8 cellular contexts compared by ENCODE assay signal in genomic region chr11:83071641-83072591, GRCh38.
DNase-seq lines count a peak whose midpoint lies in the region; ATAC-seq, FAIRE-seq and TF ChIP-seq lines count a peak whose summit lies in the region.

TSS of gene RAB30 (minus strand) at chr11:83071897. CDS start at chr11:82997316, 74,581 bp downstream.

- FAIRE-seq in islet of Langerhans (lab: Jason Lieb, UNC): peak; percentile 98

- ATAC-seq in GM19023 (IDR thresholded peaks at IDR 0.05; ENCODE audit: unreplicated experiment) (peak; percentile 96), HG03196 (IDR thresholded peaks at IDR 0.05; ENCODE audit: unreplicated experiment) (peak; percentile 97)

- DNase-seq in AG09309 (ENCODE audit: low read depth) (peak; percentile 99), NCI-H226 (peak; percentile 99), cerebellar cortex (ENCODE audit: low spot score) (peak; percentile 100)
- peak; percentile 74 to 88 (median 82) for DNase-seq in activated CD4-positive, CD25-positive, alpha-beta regulatory T cell (lab: John Stamatoyannopoulos, UW)
- peak; percentile 79 for DNase-seq in stimulated activated CD4-positive, alpha-beta T cell treated with anti-CD3 and anti-CD28 coated beads, Interleukin-12 subunit alpha, Interleukin-12 subunit beta, amount 100 ng/mL, for 4 hours

- peak within 1 kb of the TSS; percentile 97 for H3K4me3 ChIP-seq in AG09309 (ENCODE audit: control insufficient read depth, low read depth, low read length)

- no peak for TF ChIP-seq CTCF in AG09309 (IDR thresholded peaks at IDR 0.05; ENCODE audit: control insufficient read depth, insufficient read depth, low read depth, low read length, missing control alignments)

Comparison
In these comparisons a context has a peak if more than half of its experiments do, and no peak if none do; other contexts are left out.
1. Peak in every context shown above with its lines: DNase-seq, ATAC-seq and H3K4me3 ChIP-seq.